Comparison of ENCODE assay signal across 21 cellular contexts in genomic region chr14:61621444-61621843, GRCh38.
DNase-seq lines count a peak whose midpoint lies in the region; ATAC-seq and TF ChIP-seq lines count a peak whose summit lies in the region.
"Had no signal": no experiment of that assay in that cellular context is flagged by ENCODE, and none has a peak within 500 bp of the region (broad histone marks: within the 10 kb centered on the region; RNA-seq: fewer than 3 reads in every experiment).

No MANE protein-coding gene starts in this region.

- no peak overlapping the region for H3K4me3 ChIP-seq in smooth muscle cell
- H3K4me3 ChIP-seq: body of pancreas, lung, vagina had no signal

- TF ChIP-seq CTCF in RWPE1 (conservative IDR thresholded peaks at IDR 0.05; ENCODE audit: low read depth) (no peak), smooth muscle cell (IDR thresholded peaks at IDR 0.05; ENCODE audit: borderline replicate concordance, insufficient read depth, poor library complexity, severe bottlenecking) (no peak), MCF 10A (IDR thresholded peaks at IDR 0.05; ENCODE audit: unreplicated experiment) (no peak)

- H3K4me1 Mint-ChIP-seq in activated T-helper 17 cell treated with anti-CD3 and anti-CD28 coated beads, Interleukin-2, amount 50 U/mL, for 72 hours: peaks cover 24% of the 10 kb centered on the region
- peaks cover 19% of the 10 kb centered on the region for H3K4me1 Mint-ChIP-seq in MCF 10A (ENCODE audit: insufficient read depth, unreplicated experiment)

- no TSS peak for BruUV-seq in MCF 10A (replicated peaks; lab: Mats Ljungman, UMichigan)

- intact Hi-C loops in MCF 10A (cut with micrococcal nuclease): no loop called here

- H4K20me1 ChIP-seq in smooth muscle cell (ENCODE audit: low read depth): no peaks in the 10 kb centered on the region

- CTCF ChIA-PET in RWPE1 (lab: Yijun Ruan, JAX): no interaction called here
- CTCF ChIA-PET in MCF 10A (lab: Yijun Ruan, JAX): interaction anchor here (0.6 to 1.2 kb wide), 2 partner anchors 34 to 45 kb away, joined by 3 read pairs; no protein-coding TSS in a partner anchor

- DNase-seq in activated T-cell treated with anti-CD3 and anti-CD28 coated beads for 48 hours (ENCODE audit: low read depth) (peak; percentile 40), activated T-cell treated with anti-CD3 and anti-CD28 coated beads for 4 hours (no peak), RWPE1 (ENCODE audit: low spot score) (no peak), smooth muscle cell (lab: John Stamatoyannopoulos, UW; ENCODE audit: unreplicated experiment) (no peak), H4 (ENCODE audit: low spot score) (no peak), MCF 10A (ENCODE audit: unreplicated experiment) (no peak)
- DNase-seq: activated B cell treated with CpG ODN at 0.5 μM for 24 hours; activated CD8-positive, alpha-beta memory T cell treated with anti-CD3 and anti-CD28 coated beads, Interleukin-2, amount 50 U/mL, for 4 hours; activated naive CD8-positive, alpha-beta T cell treated with anti-CD3 and anti-CD28 coated beads, Interleukin-2, amount 10 ng/mL, durations not matched to agents 7 days and 5 days; body of pancreas; cerebellar nuclear complex; H9; Karpas-422; MV-4-11; right cardiac atrium had no signal

- ATAC-seq in activated T-helper 17 cell treated with anti-CD3 and anti-CD28 coated beads, Interleukin-2, amount 50 U/mL, for 72 hours (replicated peaks): no peak
- no peak for ATAC-seq in GM19023 (IDR thresholded peaks at IDR 0.05; ENCODE audit: unreplicated experiment)
- ATAC-seq: body of pancreas, right cardiac atrium had no signal

- peaks cover 7% of the 10 kb centered on the region for H3K4me1 ChIP-seq in smooth muscle cell (ENCODE audit: low read depth)
- H3K4me1 ChIP-seq: body of pancreas had no signal

- peaks cover 8% of the 10 kb centered on the region for H3F3A ChIP-seq in smooth muscle cell (ENCODE audit: low read depth)

- H3K79me2 ChIP-seq in smooth muscle cell (ENCODE audit: low read depth): no peaks in the 10 kb centered on the region

- peak overlapping the region; percentile 30 for H3K4me3 Mint-ChIP-seq in activated T-helper 17 cell treated with anti-CD3 and anti-CD28 coated beads, Interleukin-2, amount 50 U/mL, for 72 hours
- no peak overlapping the region for H3K4me3 Mint-ChIP-seq in MCF 10A (ENCODE audit: unreplicated experiment)
- H3K4me3 Mint-ChIP-seq: activated B cell treated with CpG ODN at 0.5 μM for 24 hours; activated naive CD8-positive, alpha-beta T cell treated with anti-CD3 and anti-CD28 coated beads, Interleukin-2, amount 10 ng/mL, durations not matched to agents 7 days and 5 days; H9; neural crest cell had no signal

- no peaks in the 10 kb centered on the region for H3K9me3 Mint-ChIP-seq in activated T-helper 17 cell treated with anti-CD3 and anti-CD28 coated beads, Interleukin-2, amount 50 U/mL, for 72 hours
- no peaks in the 10 kb centered on the region for H3K9me3 Mint-ChIP-seq in MCF 10A (ENCODE audit: unreplicated experiment)
- H3K9me3 Mint-ChIP-seq: activated B cell treated with CpG ODN at 0.5 μM for 24 hours, H9 had no signal

- no peaks in the 10 kb centered on the region for H3K36me3 Mint-ChIP-seq in activated T-helper 17 cell treated with anti-CD3 and anti-CD28 coated beads, Interleukin-2, amount 50 U/mL, for 72 hours (ENCODE audit: low read depth)
- no peaks in the 10 kb centered on the region for H3K36me3 Mint-ChIP-seq in MCF 10A (ENCODE audit: insufficient read depth, unreplicated experiment)

- H3K4me2 ChIP-seq in smooth muscle cell: no peak overlapping the region

- 85% methylated on average over 7 of the region's 7 CpGs for WGBS in smooth muscle cell (ENCODE audit: low lambda C conversion rate)

- H3K27ac Mint-ChIP-seq in activated T-helper 17 cell treated with anti-CD3 and anti-CD28 coated beads, Interleukin-2, amount 50 U/mL, for 72 hours: peak overlapping the region; percentile 44
- no peak overlapping the region for H3K27ac Mint-ChIP-seq in MCF 10A (ENCODE audit: low read depth, unreplicated experiment)
- H3K27ac Mint-ChIP-seq: activated B cell treated with CpG ODN at 0.5 μM for 24 hours; activated naive CD8-positive, alpha-beta T cell treated with anti-CD3 and anti-CD28 coated beads, Interleukin-2, amount 10 ng/mL, durations not matched to agents 7 days and 5 days; H9 had no signal

- H3K27me3 Mint-ChIP-seq in activated T-helper 17 cell treated with anti-CD3 and anti-CD28 coated beads, Interleukin-2, amount 50 U/mL, for 72 hours: no peaks in the 10 kb centered on the region
- H3K27me3 Mint-ChIP-seq in MCF 10A (ENCODE audit: insufficient read depth, unreplicated experiment): no peaks in the 10 kb centered on the region
- H3K27me3 Mint-ChIP-seq: activated B cell treated with CpG ODN at 0.5 μM for 24 hours; activated naive CD8-positive, alpha-beta T cell treated with anti-CD3 and anti-CD28 coated beads, Interleukin-2, amount 10 ng/mL, durations not matched to agents 7 days and 5 days had no signal

- no peak overlapping the region for H2AFZ ChIP-seq in smooth muscle cell (ENCODE audit: low read depth)

- H3K36me3 ChIP-seq in smooth muscle cell (ENCODE audit: low read depth): no peaks in the 10 kb centered on the region
- H3K36me3 ChIP-seq: vagina had no signal

- POLR2A ChIA-PET in RWPE1 (lab: Yijun Ruan, JAX; ENCODE audit: low non-redundant PET): no interaction called here
- POLR2A ChIA-PET in MCF 10A (lab: Yijun Ruan, JAX): interaction anchor here (0.6 to 2.1 kb wide), 11 partner anchors 13 to 99 kb away, joined by 3 to 16 read pairs (median 5); partner anchors contain the start of gene HIF1A

- H3K27ac ChIP-seq in RWPE1: peak overlapping the region; percentile 37; the same call in 1 of the 2 replicates
- H3K27ac ChIP-seq in smooth muscle cell (ENCODE audit: low read depth): peak overlapping the region; percentile 70
- H3K27ac ChIP-seq: body of pancreas, C4-2B, vagina had no signal

- no peaks in the 10 kb centered on the region for H3K27me3 ChIP-seq in smooth muscle cell (ENCODE audit: low read depth)
- H3K27me3 ChIP-seq: body of pancreas, vagina had no signal

- H3K9me3 ChIP-seq in smooth muscle cell (replicated peaks; ENCODE audit: low read depth): no peaks in the 10 kb centered on the region
- H3K9me3 ChIP-seq: body of pancreas, vagina had no signal

- H3K9ac ChIP-seq in smooth muscle cell (ENCODE audit: low read depth): no peak overlapping the region
